In the genomic region with DNA sequence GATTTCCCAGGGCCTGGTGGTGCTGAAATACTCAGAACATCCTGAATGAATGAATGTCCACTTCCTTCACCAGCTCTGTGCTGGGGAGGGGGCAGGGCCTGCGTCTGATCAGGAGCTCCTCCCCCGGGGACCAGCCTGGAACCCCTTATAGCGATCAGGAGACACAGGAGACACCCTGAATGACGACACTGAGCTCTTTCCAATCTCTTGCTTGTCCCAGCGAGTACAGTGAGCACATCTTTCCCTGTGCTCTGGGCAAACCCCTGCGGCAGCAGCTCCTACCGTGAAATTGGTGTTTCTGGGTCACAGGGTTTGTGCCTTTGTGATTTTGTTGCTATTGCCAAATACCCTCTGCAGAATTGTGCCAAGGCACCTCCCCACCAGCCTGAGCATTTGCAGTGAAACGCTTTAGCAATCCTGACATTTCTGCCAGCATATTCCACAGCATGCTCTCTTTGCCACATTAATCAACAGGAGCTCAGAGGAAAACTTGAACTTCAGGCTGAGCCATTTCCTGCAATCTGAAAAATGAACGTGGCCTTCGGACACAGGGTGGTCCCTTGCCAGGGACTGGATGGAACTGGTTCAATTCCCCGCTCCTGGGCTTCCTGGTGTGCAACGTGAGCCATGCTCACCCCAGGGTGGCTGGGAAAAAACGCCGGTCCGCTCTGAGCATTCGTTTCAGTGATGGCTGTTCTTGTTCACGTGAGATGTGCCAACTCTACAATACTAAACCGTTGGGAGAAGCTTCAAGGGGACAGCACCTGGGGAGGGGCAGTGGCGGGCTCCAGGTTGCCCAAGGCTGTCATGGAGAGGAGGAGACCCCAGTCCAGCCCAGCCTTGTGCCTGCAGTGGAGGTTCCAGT, we compare ENCODE assay signal across 11 cellular contexts. TPM values are rescaled to one million over a fixed set of nuclear protein-coding genes. Genes with fewer than 3 reads are reported as not detected.
A peak's percentile ranks its signal among the peaks of the same experiment; 100 is the strongest.
DNase-seq lines count a peak whose midpoint lies in the region; ATAC-seq and TF ChIP-seq lines count a peak whose summit lies in the region.
"Had no signal": no experiment of that assay in that cellular context is flagged by ENCODE, and none has a peak within 500 bp of the region (broad histone marks: within the 10 kb centered on the region; RNA-seq: fewer than 3 reads in every experiment).

No MANE protein-coding gene starts in this region.

- H3K4me3 ChIP-seq in fibroblast of pulmonary artery (replicated peaks; ENCODE audit: low read depth, low read length), result no peak overlapping the region
- no peak overlapping the region for H3K4me3 ChIP-seq in skeletal muscle satellite cell (ENCODE audit: low read length)
- H3K4me3 ChIP-seq: A549, thoracic aorta had no signal

- ATAC-seq in HG02973 (IDR thresholded peaks at IDR 0.05; ENCODE audit: unreplicated experiment), result no peak
- ATAC-seq: A549 had no signal

- H3K9ac ChIP-seq in skeletal muscle satellite cell (ENCODE audit: low read depth, low read length), result no peak overlapping the region

- in situ Hi-C loops in SK-MEL-5 (cut with HindIII; ENCODE audit: low pct_unique_long_range_greater_than_20kb, low sequenced_read_pairs), result no loop called here

- H3K9me3 Mint-ChIP-seq in activated T-cell treated with anti-CD3 and anti-CD28 coated beads, Interleukin-2, amount 50 U/mL, for 24 hours, result no peaks in the 10 kb centered on the region

- H3K27ac Mint-ChIP-seq in activated T-cell treated with anti-CD3 and anti-CD28 coated beads, Interleukin-2, amount 50 U/mL, for 24 hours, result no peak overlapping the region

- no peaks in the 10 kb centered on the region for H3K36me3 ChIP-seq in skeletal muscle satellite cell (ENCODE audit: insufficient read depth, low read length)
- H3K36me3 ChIP-seq: thoracic aorta had no signal

- peak; percentile 63 for DNase-seq in NCI-H2171 treated with DMSO at 0.1 percent for 48 hours (lab: John Stamatoyannopoulos, UW)
- DNase-seq in NCI-H2171 (lab: John Stamatoyannopoulos, UW), result no peak
- DNase-seq in SK-MEL-5 (ENCODE audit: low read depth, low spot score), result peak; percentile 37
- peak; percentile 51 for DNase-seq in fibroblast of pulmonary artery (ENCODE audit: low read depth)
- no peak for DNase-seq in stimulated activated naive CD4-positive, alpha-beta T cell treated with Interleukin-2 at 50 U/mL for 16 hours (lab: John Stamatoyannopoulos, UW)
- no peak for DNase-seq in activated T-cell treated with anti-CD3 and anti-CD28 coated beads, Interleukin-2, amount 50 U/mL, for 24 hours
- DNase-seq: stimulated activated CD4-positive, alpha-beta T cell treated with anti-CD3 and anti-CD28 coated beads, Interleukin-4, amount 100 ng/mL, for 1 hour had no signal

- H3K4me1 ChIP-seq in skeletal muscle satellite cell (ENCODE audit: control insufficient read depth, insufficient read depth, low read length), result peaks cover 16% of the 10 kb centered on the region

- no peaks in the 10 kb centered on the region for H3K27me3 Mint-ChIP-seq in activated T-cell treated with anti-CD3 and anti-CD28 coated beads, Interleukin-2, amount 50 U/mL, for 24 hours

- H3K4me2 ChIP-seq in skeletal muscle satellite cell (ENCODE audit: low read length), result peak overlapping the region; percentile 6
- H3K4me2 ChIP-seq: A549 had no signal

- peaks cover 62% of the 10 kb centered on the region for H3K27me3 ChIP-seq in skeletal muscle satellite cell (ENCODE audit: control insufficient read depth, insufficient read depth, low read length)

- H3K4me3 Mint-ChIP-seq in activated T-cell treated with anti-CD3 and anti-CD28 coated beads, Interleukin-2, amount 50 U/mL, for 24 hours, result no peak overlapping the region

- peaks cover 43% of the 10 kb centered on the region for H3K4me1 Mint-ChIP-seq in activated T-cell treated with anti-CD3 and anti-CD28 coated beads, Interleukin-2, amount 50 U/mL, for 24 hours (ENCODE audit: low read depth)

- H3K9me3 ChIP-seq in skeletal muscle satellite cell (replicated peaks; ENCODE audit: low read length), result no peaks in the 10 kb centered on the region
- H3K9me3 ChIP-seq: A549, thoracic aorta had no signal

- H3K36me3 Mint-ChIP-seq in activated T-cell treated with anti-CD3 and anti-CD28 coated beads, Interleukin-2, amount 50 U/mL, for 24 hours (ENCODE audit: low read depth), result no peaks in the 10 kb centered on the region

- no peak for TF ChIP-seq CTCF in fibroblast of pulmonary artery (IDR thresholded peaks at IDR 0.05; ENCODE audit: low read length, missing control alignments)

RNA-seq across cellular contexts. Expression of gene MRGBP, which starts 23.0 kb away (rescaled TPM):
- 28.3 and 31.7 TPM in 2 replicates for total RNA-seq in SK-MEL-5 (2014; rRNA removed; shearing (Covaris generic))
- polyA plus RNA-seq in SK-MEL-5 (2015; cell fraction: cytosol; rRNA removed), result 24.4 and 25.7 TPM in 2 replicates
- polyA plus RNA-seq in SK-MEL-5 (2015; cell fraction: nucleus; rRNA removed), result 28.1 and 30.5 TPM in 2 replicates
- 19.7 and 21.3 TPM in 2 replicates for total RNA-seq in skeletal muscle satellite cell (2012; rRNA removed)

RNA-seq across cellular contexts. Expression of gene OGFR, which starts 31.4 kb away (rescaled TPM):
- total RNA-seq in SK-MEL-5 (2014; rRNA removed; shearing (Covaris generic)), result 58.3 and 65.2 TPM in 2 replicates
- polyA plus RNA-seq in SK-MEL-5 (2015; cell fraction: cytosol; rRNA removed), result 71.9 and 83.7 TPM in 2 replicates
- 35.7 and 56.7 TPM in 2 replicates for polyA plus RNA-seq in SK-MEL-5 (2015; cell fraction: nucleus; rRNA removed)
- 35.7 and 36.9 TPM in 2 replicates for total RNA-seq in skeletal muscle satellite cell (2012; rRNA removed)

RNA-seq across cellular contexts. Expression of gene COL9A3, which starts 43.6 kb away (rescaled TPM):
- 8.6 and 11.0 TPM in 2 replicates for total RNA-seq in SK-MEL-5 (2014; rRNA removed; shearing (Covaris generic))
- 32.5 and 39.8 TPM in 2 replicates for polyA plus RNA-seq in SK-MEL-5 (2015; cell fraction: cytosol; rRNA removed)
- 45.5 and 63.8 TPM in 2 replicates for polyA plus RNA-seq in SK-MEL-5 (2015; cell fraction: nucleus; rRNA removed)
- 2.8 and 4.1 TPM in 2 replicates for total RNA-seq in skeletal muscle satellite cell (2012; rRNA removed)

Comparison
In these comparisons a context has a peak if more than half of its experiments do, and no peak if none do; other contexts are left out.
1. DNase-seq: peak in NCI-H2171 treated with DMSO at 0.1 percent for 48 hours (single experiment), SK-MEL-5 (single experiment) and fibroblast of pulmonary artery (single experiment); none in NCI-H2171 (single experiment), stimulated activated naive CD4-positive, alpha-beta T cell treated with Interleukin-2 at 50 U/mL for 16 hours (single experiment) and activated T-cell treated with anti-CD3 and anti-CD28 coated beads, Interleukin-2, amount 50 U/mL, for 24 hours (single experiment).